In the genomic region with DNA sequence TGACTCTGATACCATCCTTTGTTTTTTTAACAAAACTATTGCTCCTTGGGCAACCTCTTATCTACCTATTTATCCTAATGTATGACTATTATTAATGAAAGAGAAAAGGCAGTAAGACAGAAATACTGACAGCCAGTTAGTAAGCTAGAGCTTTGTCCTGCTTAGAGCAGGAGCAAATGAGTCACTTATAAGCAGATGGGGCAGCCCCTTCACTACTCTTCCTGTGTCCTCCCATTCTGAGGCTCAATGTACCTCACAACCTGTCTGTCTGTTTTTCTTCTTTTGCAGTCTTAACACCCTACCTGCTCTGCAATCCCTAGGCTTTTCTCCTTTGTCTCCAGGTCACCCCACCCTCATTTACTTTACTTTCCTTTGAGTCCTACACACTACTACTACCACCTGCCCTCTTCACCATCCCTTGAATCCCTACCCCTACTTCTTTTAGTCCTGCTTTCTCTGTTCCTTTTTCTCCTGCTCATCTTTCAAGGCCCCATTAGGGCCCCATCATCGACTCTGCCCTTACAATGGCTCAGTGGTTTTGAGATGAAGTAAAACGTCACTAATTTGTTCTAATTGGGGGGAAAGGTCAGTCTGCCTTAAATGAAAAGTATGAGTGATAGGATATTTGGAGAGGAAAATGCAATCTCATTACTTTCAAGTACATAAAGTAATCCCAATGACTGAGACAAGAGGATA, we compare ENCODE assay signal across 14 cellular contexts.
DNase-seq lines count a peak whose midpoint lies in the region; ATAC-seq, FAIRE-seq and TF ChIP-seq lines count a peak whose summit lies in the region.
"Had no signal": no experiment of that assay in that cellular context is flagged by ENCODE, and none has a peak within 500 bp of the region (broad histone marks: within the 10 kb centered on the region; RNA-seq: fewer than 3 reads in every experiment).

No MANE protein-coding gene starts in this region.

- H3K4me1 ChIP-seq in endodermal cell (ENCODE audit: control insufficient read depth, insufficient read depth, low read length), result no peaks in the 10 kb centered on the region
- H3K4me1 ChIP-seq: BLaER1 treated with 17β-estradiol and CSF1 and Interleukin-3, amounts not matched to agents 10 nM and 100 nM had no signal

- H3K36me3 ChIP-seq in endodermal cell (ENCODE audit: control insufficient read depth, insufficient read depth, low read length), result no peaks in the 10 kb centered on the region
- H3K36me3 ChIP-seq: BLaER1 treated with 17β-estradiol and CSF1 and Interleukin-3, amounts not matched to agents 10 nM and 100 nM had no signal

- H3K27me3 ChIP-seq in endodermal cell (ENCODE audit: control insufficient read depth, insufficient read depth, low read length, poor library complexity, severe bottlenecking), result no peaks in the 10 kb centered on the region

- H3K9me3 Mint-ChIP-seq in endodermal cell, result no peaks in the 10 kb centered on the region

- WGBS in endodermal cell (ENCODE audit: insufficient coverage in 1 of 2, insufficient read length in 1 of 2), 2 experiments, result 91% methylated on average over 2 of the region's 2 CpGs; no CpG with 5 or more reads in 1 of the 2 experiments

- no peak overlapping the region for H3K27ac ChIP-seq in endodermal cell (ENCODE audit: low read depth, low read length)
- H3K27ac ChIP-seq: BLaER1 treated with 17β-estradiol and CSF1 and Interleukin-3, amounts not matched to agents 10 nM and 100 nM had no signal

- H3K4me1 Mint-ChIP-seq in endodermal cell, result peaks cover 38% of the 10 kb centered on the region

- no peak overlapping the region for H3K4me3 ChIP-seq in endodermal cell (ENCODE audit: low read length)
- H3K4me3 ChIP-seq: BLaER1 treated with 17β-estradiol and CSF1 and Interleukin-3, amounts not matched to agents 10 nM and 100 nM had no signal

- H3K27ac Mint-ChIP-seq in endodermal cell, result no peak overlapping the region

- H3K9me3 ChIP-seq in endodermal cell (ENCODE audit: control insufficient read depth, low read length), result no peaks in the 10 kb centered on the region
- H3K9me3 ChIP-seq: BLaER1 treated with 17β-estradiol and CSF1 and Interleukin-3, amounts not matched to agents 10 nM and 100 nM had no signal

- ATAC-seq in GM18508 (IDR thresholded peaks at IDR 0.05; ENCODE audit: insufficient read depth, unreplicated experiment) (peak; percentile 83), GM19463 (IDR thresholded peaks at IDR 0.05; ENCODE audit: unreplicated experiment) (peak; percentile 87), HG02870 (IDR thresholded peaks at IDR 0.05; ENCODE audit: unreplicated experiment) (peak; percentile 70), HG03520 (IDR thresholded peaks at IDR 0.05; ENCODE audit: unreplicated experiment) (peak; percentile 68)

- DNase-seq in CD1c-positive myeloid dendritic cell (ENCODE audit: extremely low spot score) (no peak), H54 (ENCODE audit: insufficient read length, low spot score) (no peak), LoVo (ENCODE audit: low spot score) (no peak), endodermal cell (no peak)
- DNase-seq: aorta; mesenchymal stem cell; NCI-H1092 treated with DMSO at 0.1 percent for 48 hours; posterior cingulate gyrus; stimulated activated CD4-positive, alpha-beta T cell treated with anti-CD3 and anti-CD28 coated beads, Interleukin-4, amount 100 ng/mL, for 4 hours had no signal

- H3K4me3 Mint-ChIP-seq in endodermal cell, result no peak overlapping the region

- no peak for TF ChIP-seq POLR2A in H54 (IDR thresholded peaks at IDR 0.05; ENCODE audit: low read depth, low read length)

- TF ChIP-seq CTCF in endodermal cell (conservative IDR thresholded peaks at IDR 0.05), result no peak

- H3K9ac ChIP-seq in endodermal cell (ENCODE audit: extremely low read depth, low read length, poor library complexity, severe bottlenecking), result no peak overlapping the region
- H3K9ac ChIP-seq: BLaER1 treated with 17β-estradiol and CSF1 and Interleukin-3, amounts not matched to agents 10 nM and 100 nM had no signal

- FAIRE-seq in H54 (lab: Jason Lieb, UNC), result no peak

- H3K36me3 Mint-ChIP-seq in endodermal cell (ENCODE audit: low read depth), result no peaks in the 10 kb centered on the region

- H3K27me3 Mint-ChIP-seq in endodermal cell (ENCODE audit: insufficient read depth), result no peaks in the 10 kb centered on the region
